ENCODE assay signal across 35 cellular contexts in the genomic region with DNA sequence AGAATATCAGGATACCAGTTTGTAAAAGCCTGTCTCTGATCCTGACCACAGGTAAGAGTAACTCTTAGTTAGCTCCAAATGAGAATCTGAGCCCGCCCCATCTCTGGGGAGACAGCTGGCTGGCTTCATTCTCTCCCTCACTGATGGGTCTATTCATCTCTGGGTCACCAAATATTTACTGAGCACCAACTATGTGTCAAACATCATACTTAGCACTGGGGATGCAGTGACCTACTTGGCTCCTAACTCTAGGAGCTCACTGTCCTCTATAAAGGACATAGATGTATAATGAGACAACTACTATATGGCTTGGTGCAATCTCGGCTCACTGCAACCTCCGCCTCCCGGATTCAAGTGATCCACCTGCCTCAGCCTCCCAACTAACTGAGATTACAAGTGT.
"Had no signal": no experiment of that assay in that cellular context is flagged by ENCODE, and none has a peak within 500 bp of the region (broad histone marks: within the 10 kb centered on the region; RNA-seq: fewer than 3 reads in every experiment).

No MANE protein-coding gene starts in this region.

- DNase-seq: Karpas-422, Kasumi-1, MG63, MM.1S, MV-4-11, NCI-H1048, NCI-H1092, NCI-H1092 treated with DMSO at 0.1 percent for 48 hours, NCI-H1105, NCI-H1105 treated with DMSO at 0.1 percent for 48 hours, NCI-H1417, NCI-H1417 treated with DMSO at 0.1 percent for 48 hours, NCI-H1436, NCI-H1436 treated with DMSO at 0.1 percent for 48 hours, NCI-H146, NCI-H1694, NCI-H1694 treated with DMSO at 0.1 percent for 48 hours, NCI-H187, NCI-H187 treated with DMSO at 0.1 percent for 48 hours, NCI-H1930, NCI-H2029, NCI-H2029 treated with DMSO at 0.1 percent for 48 hours, NCI-H2081, NCI-H2081 treated with DMSO at 0.1 percent for 48 hours, NCI-H2107, NCI-H2171, NCI-H2171 treated with DMSO at 0.1 percent for 48 hours, NCI-H2227 treated with DMSO at 0.1 percent for 48 hours, NCI-H226, NCI-H345, NCI-H446, NCI-H446 treated with DMSO at 0.1 percent for 48 hours, NCI-H510A, NCI-H510A treated with DMSO at 0.1 percent for 48 hours, NCI-H524 had no signal

- H3K9me3 ChIP-seq: MG63 had no signal

- H3K27me3 ChIP-seq: MG63 had no signal

- H3K4me3 ChIP-seq: MG63 had no signal

- H3K36me3 ChIP-seq: MG63 had no signal
